ENCODE assay signal across 22 cellular contexts in genomic region chr11:36160115-36160514, GRCh38.
DNase-seq lines count a peak whose midpoint lies in the region; ATAC-seq and TF ChIP-seq lines count a peak whose summit lies in the region.
"Had no signal": no experiment of that assay in that cellular context is flagged by ENCODE, and none has a peak within 500 bp of the region (broad histone marks: within the 10 kb centered on the region; RNA-seq: fewer than 3 reads in every experiment).

No MANE protein-coding gene starts in this region.

- no peak overlapping the region for H2AFZ ChIP-seq in H9 (ENCODE audit: low read length)
- H2AFZ ChIP-seq: GM23338 had no signal

- no peaks in the 10 kb centered on the region for H4K20me1 ChIP-seq in H9 (ENCODE audit: control insufficient read depth, insufficient read depth, insufficient read length)

- no peak overlapping the region for H3K14ac ChIP-seq in H9 (ENCODE audit: insufficient read depth, low read length)

- H3K23me2 ChIP-seq in H9 (ENCODE audit: insufficient read length, low read depth, low read length, poor library complexity, severe bottlenecking) = no peaks in the 10 kb centered on the region

- H3T11ph ChIP-seq in H9 (ENCODE audit: low read length) = no peak overlapping the region

- H3K27me3 ChIP-seq in right atrium auricular region (no peaks in the 10 kb centered on the region), H9 (ENCODE audit: insufficient read depth, low read length) (no peaks in the 10 kb centered on the region)

- no peak overlapping the region for H4K91ac ChIP-seq in H9 (ENCODE audit: insufficient read length, low read depth, low read length)

- H2BK5ac ChIP-seq in H9 (ENCODE audit: insufficient read length, low read length) = no peak overlapping the region

- H3K9me3 ChIP-seq in right atrium auricular region (no peaks in the 10 kb centered on the region), H9 (ENCODE audit: control insufficient read depth, low read depth, low read length) (no peaks in the 10 kb centered on the region)

- ATAC-seq in left ventricle myocardium superior (peak; percentile 19), GM18502 (IDR thresholded peaks at IDR 0.05; ENCODE audit: poor library complexity, unreplicated experiment) (no peak)
- ATAC-seq: GM12878, GM23338, HCT116 had no signal

- no peak overlapping the region for H3K56ac ChIP-seq in H9 (ENCODE audit: insufficient read length, low read depth, low read length)

- H3K79me2 ChIP-seq in H9 (ENCODE audit: insufficient read depth, low read length) = no peaks in the 10 kb centered on the region

- DNase-seq in left ventricle myocardium superior (peak; percentile 51), right atrium auricular region (ENCODE audit: low spot score) (no peak), ecto neural progenitor cell (ENCODE audit: low spot score) (peak; percentile 25), mesothelial cell of epicardium (ENCODE audit: low spot score in 2 of 2, unreplicated experiment in 2 of 2) (no peak), H9 (no peak), NCI-H187 treated with DMSO at 0.1 percent for 48 hours (lab: John Stamatoyannopoulos, UW) (no peak), DMS153 treated with DMSO at 0.1 percent for 48 hours (lab: John Stamatoyannopoulos, UW; ENCODE audit: unreplicated experiment) (no peak)
- DNase-seq: Calu3; CD4-positive, alpha-beta memory T cell; DMS53; EL; MM.1S; NCI-H1092; NCI-H1436 treated with DMSO at 0.1 percent for 48 hours; NCI-H2029 treated with DMSO at 0.1 percent for 48 hours; NCI-H2171 treated with DMSO at 0.1 percent for 48 hours; OCI-M1; SIG-M5 had no signal

- no peak overlapping the region for H3K4me2 ChIP-seq in H9 (ENCODE audit: insufficient read depth, insufficient read length, low read length)
- H3K4me2 ChIP-seq: GM23338 had no signal

- no peaks in the 10 kb centered on the region for H3K27me3 Mint-ChIP-seq in mesothelial cell of epicardium (ENCODE audit: low read depth)
- H3K27me3 Mint-ChIP-seq in H9 (ENCODE audit: low read depth) = no peaks in the 10 kb centered on the region

- H4K5ac ChIP-seq in H9 (ENCODE audit: insufficient read length, low read depth, low read length) = no peak overlapping the region

- no peak overlapping the region for H3K4ac ChIP-seq in H9 (ENCODE audit: low read depth, low read length)

- TF ChIP-seq CTCF in right atrium auricular region (IDR thresholded peaks at IDR 0.05) (no peak), mesothelial cell of epicardium (IDR thresholded peaks at IDR 0.05; ENCODE audit: unreplicated experiment) (no peak), H9 (conservative IDR thresholded peaks at IDR 0.05) (no peak)

- H3K27ac ChIP-seq in right atrium auricular region (no peak overlapping the region), H9 (ENCODE audit: insufficient read length, low read depth, low read length) (no peak overlapping the region)

- H3K23ac ChIP-seq in H9 (ENCODE audit: insufficient read length, low read depth, low read length) = no peak overlapping the region

- H3K36me3 Mint-ChIP-seq in mesothelial cell of epicardium (no peaks in the 10 kb centered on the region), H9 (ENCODE audit: insufficient read depth in 1 of 3, low read depth in 3 of 3) (no peaks in the 10 kb centered on the region; a peak in 1 of 7 replicates)
- H3K36me3 Mint-ChIP-seq: CD4-positive, alpha-beta memory T cell had no signal

- no peak overlapping the region for H3K4me3 ChIP-seq in right atrium auricular region
- H3K4me3 ChIP-seq: GM12878, GM23338 had no signal

- intact Hi-C loops in left ventricle myocardium superior (cut with micrococcal nuclease) = no loop called here

- H2AK5ac ChIP-seq in H9 (ENCODE audit: insufficient read length, low read length) = no peak overlapping the region

- no peak overlapping the region for H2BK15ac ChIP-seq in H9 (ENCODE audit: low read depth, low read length)

- no peak overlapping the region for H3K9ac ChIP-seq in H9 (ENCODE audit: extremely low read depth, insufficient read length, low read length)

- WGBS in H9 (ENCODE audit: extremely low coverage, insufficient read length, low lambda C conversion rate) = no CpG with 5 or more reads among the region's 10 CpGs

- H3K4me1 ChIP-seq in right atrium auricular region = peaks cover 0 to 26% of the 10 kb centered on the region in 2 donors
- peaks cover 6% of the 10 kb centered on the region; the same call in 1 of the 2 replicates for H3K4me1 ChIP-seq in H9 (ENCODE audit: insufficient read depth, low read length)

- H3K9me3 Mint-ChIP-seq in mesothelial cell of epicardium = no peaks in the 10 kb centered on the region
- no peaks in the 10 kb centered on the region for H3K9me3 Mint-ChIP-seq in H9
- H3K9me3 Mint-ChIP-seq: CD4-positive, alpha-beta memory T cell; GM23338 had no signal

- no peaks in the 10 kb centered on the region for H3K36me3 ChIP-seq in right atrium auricular region

- H2BK120ac ChIP-seq in H9 (ENCODE audit: low read depth, low read length, poor library complexity, severe bottlenecking) = no peak overlapping the region

- H3K4me1 Mint-ChIP-seq in mesothelial cell of epicardium (peaks cover 81% of the 10 kb centered on the region), H9 (peaks cover 10% of the 10 kb centered on the region in 2 experiments; a peak in 3 of 4 replicates)
- H3K4me1 Mint-ChIP-seq: CD4-positive, alpha-beta memory T cell had no signal

- peak overlapping the region; percentile 86 for H3K27ac Mint-ChIP-seq in mesothelial cell of epicardium
- H3K27ac Mint-ChIP-seq in H9 = peak overlapping the region in 1 of 3 experiments; percentile 53; a peak in 1 of 7 replicates
- H3K27ac Mint-ChIP-seq: CD4-positive, alpha-beta memory T cell; GM23338 had no signal

- H3K4me3 Mint-ChIP-seq in mesothelial cell of epicardium (no peak overlapping the region), H9 (0 out of 5 replicates have a peak overlapping the region, but pooled peaks of 1 of the 2 experiments have one; percentile 29)
- H3K4me3 Mint-ChIP-seq: CD4-positive, alpha-beta memory T cell; GM23338 had no signal

- no peak overlapping the region for H2BK20ac ChIP-seq in H9 (ENCODE audit: low read depth, low read length, poor library complexity, severe bottlenecking)

- no peak overlapping the region for H4K8ac ChIP-seq in H9 (replicated peaks; ENCODE audit: insufficient read length, low read depth, low read length)

- no peak overlapping the region for H2BK12ac ChIP-seq in H9 (ENCODE audit: insufficient read length, low read depth, low read length)

- no peak overlapping the region for H3K18ac ChIP-seq in H9 (ENCODE audit: insufficient read length, low read depth, low read length)

- H3K79me1 ChIP-seq in H9 (ENCODE audit: insufficient read depth, low read depth, low read length, poor library complexity, severe bottlenecking) = no peaks in the 10 kb centered on the region

Comparison
In these comparisons a context has a peak if more than half of its experiments do, and no peak if none do; other contexts are left out.
1. DNase-seq: peak in left ventricle myocardium superior (single experiment) and ecto neural progenitor cell (single experiment); none in right atrium auricular region (single experiment), mesothelial cell of epicardium (0 of 2), H9 (single experiment), NCI-H187 treated with DMSO at 0.1 percent for 48 hours (single experiment) and DMS153 treated with DMSO at 0.1 percent for 48 hours (single experiment).